Comparison of ENCODE assay signal across 8 cellular contexts in genomic region chr11:123083623-123084029, GRCh38. TPM values are rescaled to one million over a fixed set of nuclear protein-coding genes. Genes with fewer than 3 reads are reported as not detected.
DNase-seq lines count a peak whose midpoint lies in the region; ATAC-seq, FAIRE-seq and TF ChIP-seq lines count a peak whose summit lies in the region.

No MANE protein-coding gene starts in this region.

- POLR2A ChIA-PET in endothelial cell of umbilical vein (lab: Charles Lee): interaction anchor here (0.7 to 2.0 kb wide), 5 partner anchors 8 to 30 kb away, joined by 3 to 11 read pairs (median 3); partner anchors contain the start of gene HSPA8

- peak overlapping the region; percentile 49 for H3K4me2 ChIP-seq in endothelial cell of umbilical vein (ENCODE audit: insufficient read depth, low read length)

- ATAC-seq in thoracic aorta (ENCODE audit: insufficient number of reproducible peaks, low FRiP score, low read depth): peak; percentile 78

- no peak overlapping the region for H3K4me3 ChIP-seq in endothelial cell of umbilical vein (replicated peaks in 1 of 3; ENCODE audit: insufficient read depth in 1 of 3, low read depth in 1 of 3, low read length in 3 of 3)
- H3K4me3 ChIP-seq in thoracic aorta: no peak overlapping the region

- no peaks in the 10 kb centered on the region for H3K79me2 ChIP-seq in endothelial cell of umbilical vein (ENCODE audit: control insufficient read depth, insufficient read depth, low read length)

- H3K9me1 ChIP-seq in endothelial cell of umbilical vein (replicated peaks; ENCODE audit: control insufficient read depth, extremely low read depth, insufficient read depth, low read length): no peaks in the 10 kb centered on the region

- DNase-seq in DMS 273 (lab: John Stamatoyannopoulos, UW; ENCODE audit: unreplicated experiment): peak; percentile 91
- peak; percentile 40 for DNase-seq in NCI-H2171 (lab: John Stamatoyannopoulos, UW)
- DNase-seq in activated CD4-positive, alpha-beta T cell treated with anti-CD3 and anti-CD28 coated beads for 48 hours: peak; percentile 81
- DNase-seq in endothelial cell of umbilical vein (ENCODE audit: low read depth, low spot score): peak; percentile 96
- peak; percentile 93 for DNase-seq in myocyte (ENCODE audit: low read depth)
- peak; percentile 80 for DNase-seq in thoracic aorta (ENCODE audit: low spot score)
- DNase-seq in NCI-H1436 treated with DMSO at 0.1 percent for 48 hours (lab: John Stamatoyannopoulos, UW): no peak
- DNase-seq in NCI-H526 treated with DMSO at 0.1 percent for 48 hours (lab: John Stamatoyannopoulos, UW): no peak

- peak; percentile 98 for FAIRE-seq in endothelial cell of umbilical vein (lab: Jason Lieb, UNC)

- no peak for TF ChIP-seq CTCF in endothelial cell of umbilical vein (IDR thresholded peaks at IDR 0.05; ENCODE audit: extremely low read depth in 1 of 2, insufficient read depth in 1 of 2, low read depth in 1 of 2, low read length in 2 of 2)
- no peak for TF ChIP-seq CTCF in thoracic aorta (IDR thresholded peaks at IDR 0.05)

- no peaks in the 10 kb centered on the region for H4K20me1 ChIP-seq in endothelial cell of umbilical vein (replicated peaks; ENCODE audit: control insufficient read depth, extremely low read depth, insufficient read depth, low read length)

- no peak for TF ChIP-seq POLR2A in endothelial cell of umbilical vein (IDR thresholded peaks at IDR 0.05; ENCODE audit: low read depth, low read length)

- H3K9me3 ChIP-seq in endothelial cell of umbilical vein (replicated peaks; ENCODE audit: control insufficient read depth, insufficient read depth, low read length) (no peaks in the 10 kb centered on the region), thoracic aorta (no peaks in the 10 kb centered on the region)

- peak overlapping the region; percentile 32 for H3K9ac ChIP-seq in endothelial cell of umbilical vein (replicated peaks; ENCODE audit: extremely low read depth, insufficient read depth, low read length)

- intact Hi-C loops in endothelial cell of umbilical vein (cut with micrococcal nuclease): loop anchor here (1.0 kb wide), 1 partner anchor 21 kb away; the partner anchor contains the start of gene HSPA8

- H3K27ac ChIP-seq in endothelial cell of umbilical vein (ENCODE audit: insufficient read depth, low read depth, low read length) (peak overlapping the region; percentile 74), thoracic aorta (peak overlapping the region in 1 of 2 donors; percentile 39)

- H3K36me3 ChIP-seq in endothelial cell of umbilical vein (ENCODE audit: control insufficient read depth in 2 of 2, extremely low read depth in 1 of 2, insufficient read depth in 2 of 2, low read length in 2 of 2): no peaks in the 10 kb centered on the region
- H3K36me3 ChIP-seq in thoracic aorta: peaks cover 3% of the 10 kb centered on the region

- peaks cover 15% of the 10 kb centered on the region for H3K4me1 ChIP-seq in endothelial cell of umbilical vein (ENCODE audit: control insufficient read depth, extremely low read depth, insufficient read depth, low read length)
- peaks cover 3 to 4% of the 10 kb centered on the region in 2 donors for H3K4me1 ChIP-seq in thoracic aorta (ENCODE audit: control insufficient read depth in 1 of 2, low read depth in 2 of 2)

- H2AFZ ChIP-seq in endothelial cell of umbilical vein (ENCODE audit: low read depth, low read length): no peak overlapping the region

- H3K27me3 ChIP-seq in endothelial cell of umbilical vein (ENCODE audit: control insufficient read depth in 2 of 2, insufficient read depth in 2 of 2, low read length in 2 of 2) (no peaks in the 10 kb centered on the region), thoracic aorta (replicated peaks; ENCODE audit: insufficient read depth) (no peaks in the 10 kb centered on the region)

- BruUV-seq in endothelial cell of umbilical vein (replicated peaks; lab: Mats Ljungman, UMichigan): no TSS peak

- CTCF ChIA-PET in endothelial cell of umbilical vein (lab: Charles Lee): interaction anchor here (0.6 to 4.9 kb wide), 8 partner anchors 9 to 497 kb away, joined by 3 to 32 read pairs (median 4); no protein-coding TSS in a partner anchor

- dilution Hi-C loops in endothelial cell of umbilical vein (cut with MboI; ENCODE audit: extremely low pct_ligation_motif_present, low sequenced_read_pairs): no loop called here

TF ChIP-seq in endothelial cell of umbilical vein, 7 proteins besides CTCF, POLR2A, EP300 and RAD21:
- TF ChIP-seq GATA2 (IDR thresholded peaks at IDR 0.05; ENCODE audit: insufficient read depth, insufficient read length, low read depth, low read length): no peak
- TF ChIP-seq FOS (IDR thresholded peaks at IDR 0.05; ENCODE audit: borderline replicate concordance, insufficient read depth, low read length): peak; percentile 92
- peak; percentile 98 for TF ChIP-seq JUN (IDR thresholded peaks at IDR 0.05; ENCODE audit: borderline replicate concordance, insufficient read depth, insufficient read length, low read depth)
- peak; percentile 57 for TF ChIP-seq POLR2AphosphoS5 (IDR thresholded peaks at IDR 0.05; ENCODE audit: insufficient read depth, low read depth, low read length)

RNA-seq across cellular contexts. Expression of gene HSPA8, which starts 21.7 kb away (rescaled TPM):
- total RNA-seq in endothelial cell of umbilical vein (1,573 and 1,728 TPM in 2 replicates), myocyte (1,935 and 2,142 TPM in 2 replicates), thoracic aorta (100 to 1,000 TPM; 728 to 947 TPM)
- 1,383 and 1,403 TPM in 2 replicates for polyA plus RNA-seq in endothelial cell of umbilical vein
- polyA plus RNA-seq in endothelial cell of umbilical vein (2011; cell fraction: cytosol; rRNA removed): 1,786 and 2,092 TPM in 2 replicates
- polyA plus RNA-seq in endothelial cell of umbilical vein (2011; cell fraction: nucleus; rRNA removed): 1,186 and 1,234 TPM in 2 replicates
- 1,835 and 3,311 TPM in 2 replicates for polyA plus RNA-seq in endothelial cell of umbilical vein (2012)
- polyA minus RNA-seq in endothelial cell of umbilical vein: 2,807 and 3,163 TPM in 2 replicates
- 881 TPM for polyA minus RNA-seq in endothelial cell of umbilical vein (2011; cell fraction: cytosol; rRNA and poly(A)+ RNA removed)
- polyA minus RNA-seq in endothelial cell of umbilical vein (2011; cell fraction: nucleus; rRNA and poly(A)+ RNA removed): 478 and 763 TPM in 2 replicates
- 1,481 TPM for polyA plus RNA-seq in myocyte (2012)

Comparison
In these comparisons a context has a peak if more than half of its experiments do, and no peak if none do; other contexts are left out.
1. DNase-seq: peak in DMS 273 (single experiment), NCI-H2171 (single experiment), activated CD4-positive, alpha-beta T cell treated with anti-CD3 and anti-CD28 coated beads for 48 hours (single experiment), endothelial cell of umbilical vein (single experiment), myocyte (single experiment) and thoracic aorta (single experiment); none in NCI-H1436 treated with DMSO at 0.1 percent for 48 hours (single experiment) and NCI-H526 treated with DMSO at 0.1 percent for 48 hours (single experiment).